8 cellular contexts compared by ENCODE assay signal in genomic region chr22:43812890-43813289, GRCh38. TPM values are rescaled to one million over a fixed set of nuclear protein-coding genes. Genes with fewer than 3 reads are reported as not detected.
DNase-seq lines count a peak whose midpoint lies in the region; ATAC-seq, FAIRE-seq and TF ChIP-seq lines count a peak whose summit lies in the region.

No MANE protein-coding gene starts in this region.

- H4K91ac ChIP-seq in H1 (replicated peaks; ENCODE audit: insufficient read length, low read length) (peak overlapping the region; percentile 22), neuronal stem cell (ENCODE audit: low read depth, low read length, poor library complexity) (no peak overlapping the region)

- H3K4me3 Mint-ChIP-seq in CD4-positive, alpha-beta T cell: peak overlapping the region; percentile 96

- no peak overlapping the region for H4K5ac ChIP-seq in H1 (ENCODE audit: insufficient read length, low read depth, low read length)

- H2AFZ ChIP-seq in H1 (ENCODE audit: low read length): peak overlapping the region; percentile 22; the same call in 1 of the 2 replicates
- peak overlapping the region; percentile 93 for H2AFZ ChIP-seq in neuronal stem cell (ENCODE audit: low read length)

- no peak for TF ChIP-seq RAD21 in H1 (IDR thresholded peaks at IDR 0.05 in 1 of 2, conservative IDR thresholded peaks at IDR 0.05 in 1 of 2; ENCODE audit: low read depth in 2 of 2, low read length in 2 of 2)

- H4K8ac ChIP-seq in H1 (ENCODE audit: extremely low read depth, insufficient read depth, low read length) (no peak overlapping the region), neuronal stem cell (ENCODE audit: low read depth, low read length) (no peak overlapping the region)

- no peak for DNase-seq in CD4-positive, alpha-beta T cell
- DNase-seq in NCI-H69 (lab: John Stamatoyannopoulos, UW): peak; percentile 53
- DNase-seq in H1 (ENCODE audit: low read depth in 1 of 2, low spot score in 2 of 2): no peak
- no peak for DNase-seq in neuronal stem cell (ENCODE audit: low spot score)
- DNase-seq in SIG-M5 treated with dmso at 0.1 percent for 504 hours (lab: John Stamatoyannopoulos, UW; ENCODE audit: unreplicated experiment): no peak
- DNase-seq in D341Med (ENCODE audit: low spot score): no peak
- no peak for DNase-seq in dermis blood vessel endothelial cell
- DNase-seq in HEK293T (ENCODE audit: extremely low spot score): no peak

- H3K4me2 ChIP-seq in H1 (ENCODE audit: insufficient read depth in 1 of 2, low read depth in 2 of 2, low read length in 2 of 2) (peak overlapping the region; percentile 88 to 99), neuronal stem cell (ENCODE audit: insufficient read depth, low read length, poor library complexity, severe bottlenecking) (peak overlapping the region; percentile 87)

- H2BK15ac ChIP-seq in H1 (ENCODE audit: low read length) (no peak overlapping the region), neuronal stem cell (ENCODE audit: low read length) (no peak overlapping the region)

- no peaks in the 10 kb centered on the region for H3K9me3 Mint-ChIP-seq in CD4-positive, alpha-beta T cell

- H2BK5ac ChIP-seq in H1 (ENCODE audit: low read depth, low read length) (peak overlapping the region; percentile 94; the same call in 1 of the 2 replicates), neuronal stem cell (ENCODE audit: low read length) (no peak overlapping the region)

- POLR2A ChIA-PET in CD4-positive, alpha-beta T cell (lab: Charles Lee): no interaction called here
- POLR2A ChIA-PET in H1 (lab: Charles Lee; ENCODE audit: partially characterized antibody) (interaction anchor here (1.5 to 3.2 kb wide), 2 partner anchors 9 to 79 kb away, joined by 3 to 20 read pairs; partner anchors contain the start of gene PNPLA5), HEK293T (lab: Yijun Ruan, JAX) (interaction anchor here (1.2 to 2.3 kb wide), 5 partner anchors 9 to 48 kb away, joined by 3 to 13 read pairs (median 5); no protein-coding TSS in a partner anchor)

- H3K14ac ChIP-seq in H1 (ENCODE audit: insufficient read length) (no peak overlapping the region), neuronal stem cell (ENCODE audit: low read length) (peak overlapping the region; percentile 85)

- H3K79me1 ChIP-seq in H1 (ENCODE audit: low read depth, low read length) (peaks cover 5% of the 10 kb centered on the region; the same call in 1 of the 2 replicates), neuronal stem cell (ENCODE audit: low read depth, low read length) (peaks cover 6% of the 10 kb centered on the region)

- no peak overlapping the region for H2BK20ac ChIP-seq in H1 (ENCODE audit: low read length)

- CTCF ChIA-PET in CD4-positive, alpha-beta T cell (lab: Charles Lee): no interaction called here
- CTCF ChIA-PET in H1 (lab: Charles Lee; ENCODE audit: partially characterized antibody): interaction anchor here (0.6 to 1.6 kb wide), 3 partner anchors 12 to 557 kb away, joined by 3 to 4 read pairs (median 4); no protein-coding TSS in a partner anchor
- CTCF ChIA-PET in HEK293T (lab: Yijun Ruan, JAX): no interaction called here

- TF ChIP-seq CTCF in CD4-positive, alpha-beta T cell (IDR thresholded peaks at IDR 0.05): no peak
- TF ChIP-seq CTCF in H1 (IDR thresholded peaks at IDR 0.05; ENCODE audit: control extremely low read depth in 1 of 3, insufficient read depth in 1 of 3, low read depth in 1 of 3, low read length in 3 of 3): no peak

- no peaks in the 10 kb centered on the region for H3K27me3 ChIP-seq in CD4-positive, alpha-beta T cell (ENCODE audit: control insufficient read depth, insufficient read depth, low read length)
- no peaks in the 10 kb centered on the region for H3K27me3 ChIP-seq in H1 (replicated peaks in 1 of 4; ENCODE audit: control insufficient read depth in 3 of 4, extremely low read depth in 1 of 4, insufficient read depth in 3 of 4, low read length in 3 of 4)
- no peaks in the 10 kb centered on the region for H3K27me3 ChIP-seq in neuronal stem cell (ENCODE audit: control insufficient read depth in 3 of 3, insufficient read depth in 3 of 3, low read depth in 1 of 3, low read length in 3 of 3)

- 11% methylated on average over 6 of the region's 6 CpGs; no CpG with 5 or more reads in 1 of the 2 experiments for WGBS in H1 (ENCODE audit: extremely low coverage in 1 of 2, insufficient coverage in 1 of 2, insufficient read length in 1 of 2, insufficient replicate concordance in 2 of 2, low coverage in 1 of 2, low lambda C conversion rate in 2 of 2, missing lambda C conversion rate in 1 of 2), 2 experiments
- WGBS in neuronal stem cell (ENCODE audit: extremely low coverage in 2 of 2, insufficient read length in 2 of 2, insufficient replicate concordance in 1 of 2), 2 donors: no CpG with 5 or more reads among the region's 6 CpGs

- H2BK120ac ChIP-seq in H1 (replicated peaks; ENCODE audit: low read depth, low read length) (no peak overlapping the region), neuronal stem cell (ENCODE audit: low read depth, low read length) (no peak overlapping the region)

- FAIRE-seq in H1 (lab: Jason Lieb, UNC): no peak

- H3K23ac ChIP-seq in H1 (ENCODE audit: insufficient read length): no peak overlapping the region
- H3K23ac ChIP-seq in neuronal stem cell (ENCODE audit: low read depth, low read length, poor library complexity): no peak overlapping the region

- H3K79me2 ChIP-seq in H1 (ENCODE audit: control insufficient read depth in 1 of 2, insufficient read depth in 2 of 2, low read length in 2 of 2): no peaks in the 10 kb centered on the region

- no peaks in the 10 kb centered on the region for H3K9me3 ChIP-seq in CD4-positive, alpha-beta T cell (ENCODE audit: control insufficient read depth, low read length)
- H3K9me3 ChIP-seq in H1 (ENCODE audit: insufficient read depth in 2 of 2, low read depth in 1 of 2, low read length in 1 of 2): no peaks in the 10 kb centered on the region
- H3K9me3 ChIP-seq in neuronal stem cell (replicated peaks in 1 of 2; ENCODE audit: control insufficient read depth in 2 of 2, insufficient read depth in 1 of 2, low read depth in 1 of 2, low read length in 2 of 2): no peaks in the 10 kb centered on the region

- no peak overlapping the region for H3K56ac ChIP-seq in H1 (replicated peaks; ENCODE audit: insufficient read length, low read depth, low read length)

- no peaks in the 10 kb centered on the region for H4K20me1 ChIP-seq in H1 (replicated peaks in 1 of 2; ENCODE audit: control insufficient read depth in 1 of 2, insufficient read depth in 2 of 2, low read length in 2 of 2)

- no peak overlapping the region; the same call in 1 of the 2 replicates for H2AK5ac ChIP-seq in H1 (ENCODE audit: low read depth, low read length)
- H2AK5ac ChIP-seq in neuronal stem cell (ENCODE audit: low read depth, low read length): no peak overlapping the region

- intact Hi-C loops in CD4-positive, alpha-beta T cell (cut with DNase I, micrococcal nuclease): loop anchor here in 1 of 2 experiments (1.0 to 10.0 kb wide), 4 partner anchors 142 to 1352 kb away; partner anchors contain the start of genes NUP50, PRR5, RTL6 and SAMM50

- H3K4me3 ChIP-seq in H1 (ENCODE audit: extremely low read depth in 1 of 4, insufficient read depth in 2 of 4, low read depth in 3 of 4, low read length in 4 of 4) (peak overlapping the region; percentile 67 to 86 (median 76)), neuronal stem cell (ENCODE audit: low read length in 2 of 2) (peak overlapping the region; percentile 74 to 86)

- peaks cover 0 to 13% (median 5%) of the 10 kb centered on the region in 4 experiments; a peak in 6 of 7 replicates for H3K4me1 ChIP-seq in H1 (replicated peaks in 1 of 4; ENCODE audit: control insufficient read depth in 3 of 4, insufficient read depth in 4 of 4, low read length in 3 of 4)
- peaks cover 7 to 13% of the 10 kb centered on the region in 2 donors for H3K4me1 ChIP-seq in neuronal stem cell (ENCODE audit: control insufficient read depth in 2 of 2, insufficient read depth in 1 of 2, low read depth in 1 of 2, low read length in 2 of 2)

- H3K4ac ChIP-seq in H1 (replicated peaks; ENCODE audit: insufficient read length, low read depth, low read length) (no peak overlapping the region), neuronal stem cell (ENCODE audit: low read length) (no peak overlapping the region)

- peak overlapping the region; percentile 41 to 83 (median 76) for H3K9ac ChIP-seq in H1 (replicated peaks in 1 of 4; ENCODE audit: extremely low read depth in 1 of 4, low read depth in 3 of 4, low read length in 3 of 4)
- peak overlapping the region; percentile 95 for H3K9ac ChIP-seq in neuronal stem cell (ENCODE audit: low read depth, low read length, poor library complexity)

- H2BK12ac ChIP-seq in H1 (ENCODE audit: low read depth, low read length): peak overlapping the region; percentile 77
- H2BK12ac ChIP-seq in neuronal stem cell (ENCODE audit: low read length): no peak overlapping the region

- peak overlapping the region; percentile 88 for H3K27ac Mint-ChIP-seq in CD4-positive, alpha-beta T cell

- H3K36me3 Mint-ChIP-seq in CD4-positive, alpha-beta T cell (ENCODE audit: low read depth): peaks cover 22% of the 10 kb centered on the region

- H3K18ac ChIP-seq in H1 (ENCODE audit: extremely low read depth, low read length): peak overlapping the region; percentile 91; the same call in 1 of the 2 replicates
- H3K18ac ChIP-seq in neuronal stem cell (ENCODE audit: low read length): no peak overlapping the region

- no peaks in the 10 kb centered on the region for H3K27me3 Mint-ChIP-seq in CD4-positive, alpha-beta T cell

- TF ChIP-seq EP300 in H1 (IDR thresholded peaks at IDR 0.05; ENCODE audit: borderline replicate concordance in 1 of 2, low read depth in 2 of 2, low read length in 2 of 2): no peak

- H3K4me1 Mint-ChIP-seq in CD4-positive, alpha-beta T cell (ENCODE audit: low read depth): peaks cover 27% of the 10 kb centered on the region

- no peak for TF ChIP-seq POLR2A in H1 (IDR thresholded peaks at IDR 0.05; ENCODE audit: control extremely low read depth in 1 of 2, low read depth in 2 of 2, low read length in 2 of 2)

- no peak overlapping the region for H3K27ac ChIP-seq in CD4-positive, alpha-beta T cell (ENCODE audit: low read depth, low read length)
- H3K27ac ChIP-seq in H1 (ENCODE audit: low read depth, low read length): peak overlapping the region; percentile 90; the same call in 1 of the 2 replicates
- no peak overlapping the region for H3K27ac ChIP-seq in neuronal stem cell (replicated peaks; ENCODE audit: low read length)

- ATAC-seq in CD4-positive, alpha-beta T cell (ENCODE audit: poor library complexity): no peak

- peaks cover 6% of the 10 kb centered on the region for H3K23me2 ChIP-seq in H1 (ENCODE audit: low read depth, low read length)

- no peaks in the 10 kb centered on the region for H3K36me3 ChIP-seq in H1 (ENCODE audit: control insufficient read depth in 2 of 4, insufficient read depth in 4 of 4, low read length in 3 of 4)
- H3K36me3 ChIP-seq in neuronal stem cell (replicated peaks in 1 of 2; ENCODE audit: control insufficient read depth in 2 of 2, insufficient read depth in 2 of 2, low read length in 2 of 2): peaks cover 1 to 11% of the 10 kb centered on the region in 2 donors

RNA-seq across cellular contexts. Expression of gene EFCAB6, which starts 0.8 kb away (rescaled TPM):
- under 1 TPM; 0.17 to 0.36 TPM for total RNA-seq in CD4-positive, alpha-beta T cell
- total RNA-seq in H1 (2021; fragmentation: NEBNext Ultra II Directional; extraction: Animal tissue kit (Norgen Biotek cat#: 25700)): 1.5 and 1.7 TPM in 2 replicates
- polyA plus RNA-seq in H1 (2011; rRNA removed): 0.32 and 0.57 TPM in 2 replicates
- polyA plus RNA-seq in H1 (2011; cell fraction: cytosol; rRNA removed): 0.45 TPM
- 0.86 TPM for polyA plus RNA-seq in H1 (2011; cell fraction: nucleus; rRNA removed)
- polyA plus RNA-seq in H1 (2012, experiment 1 of 2): 0.43 to 0.66 TPM (median 0.55 TPM) in 4 replicates
- polyA plus RNA-seq in H1 (2012, experiment 2 of 2): 0.04 TPM
- polyA plus RNA-seq in H1 (2013, experiment 1 of 2): 0.47 TPM
- polyA plus RNA-seq in H1 (2013, experiment 2 of 2): 0.44 TPM
- polyA minus RNA-seq in H1 (2011; rRNA and poly(A)+ RNA removed): 1.1 and 1.7 TPM in 2 replicates
- polyA minus RNA-seq in H1 (2011; cell fraction: cytosol; rRNA and poly(A)+ RNA removed): 0.95 TPM
- 1.3 TPM for polyA minus RNA-seq in H1 (2011; cell fraction: nucleus; rRNA and poly(A)+ RNA removed)
- 0.49 TPM for polyA plus RNA-seq in neuronal stem cell (2013, experiment 1 of 2)
- 0.48 TPM for polyA plus RNA-seq in neuronal stem cell (2013, experiment 2 of 2)
- total RNA-seq in dermis blood vessel endothelial cell: under 0.01 and 0.33 TPM in 2 replicates

RNA-seq across cellular contexts. Expression of gene SULT4A1, which starts 49.4 kb away (rescaled TPM):
- not detected for total RNA-seq in CD4-positive, alpha-beta T cell
- total RNA-seq in H1 (2021; fragmentation: NEBNext Ultra II Directional; extraction: Animal tissue kit (Norgen Biotek cat#: 25700)): 7.0 and 9.1 TPM in 2 replicates
- 11.8 and 19.5 TPM in 2 replicates for polyA plus RNA-seq in H1 (2011; rRNA removed)
- 14.9 TPM for polyA plus RNA-seq in H1 (2011; cell fraction: cytosol; rRNA removed)
- polyA plus RNA-seq in H1 (2011; cell fraction: nucleus; rRNA removed): 58.0 TPM
- polyA plus RNA-seq in H1 (2012, experiment 1 of 2): 11.1 to 14.8 TPM (median 12.3 TPM) in 4 replicates
- polyA plus RNA-seq in H1 (2012, experiment 2 of 2): 2.7 TPM
- 6.9 TPM for polyA plus RNA-seq in H1 (2013, experiment 1 of 2)
- polyA plus RNA-seq in H1 (2013, experiment 2 of 2): 6.1 TPM
- 5.4 and 5.5 TPM in 2 replicates for polyA minus RNA-seq in H1 (2011; rRNA and poly(A)+ RNA removed)
- 8.1 TPM for polyA minus RNA-seq in H1 (2011; cell fraction: cytosol; rRNA and poly(A)+ RNA removed)
- 16.3 TPM for polyA minus RNA-seq in H1 (2011; cell fraction: nucleus; rRNA and poly(A)+ RNA removed)
- polyA plus RNA-seq in neuronal stem cell (2013, experiment 1 of 2): 7.1 TPM
- polyA plus RNA-seq in neuronal stem cell (2013, experiment 2 of 2): 7.0 TPM
- total RNA-seq in dermis blood vessel endothelial cell: 0.05 TPM in 1 of 2 replicates, not detected in the other
